In the genomic region with DNA sequence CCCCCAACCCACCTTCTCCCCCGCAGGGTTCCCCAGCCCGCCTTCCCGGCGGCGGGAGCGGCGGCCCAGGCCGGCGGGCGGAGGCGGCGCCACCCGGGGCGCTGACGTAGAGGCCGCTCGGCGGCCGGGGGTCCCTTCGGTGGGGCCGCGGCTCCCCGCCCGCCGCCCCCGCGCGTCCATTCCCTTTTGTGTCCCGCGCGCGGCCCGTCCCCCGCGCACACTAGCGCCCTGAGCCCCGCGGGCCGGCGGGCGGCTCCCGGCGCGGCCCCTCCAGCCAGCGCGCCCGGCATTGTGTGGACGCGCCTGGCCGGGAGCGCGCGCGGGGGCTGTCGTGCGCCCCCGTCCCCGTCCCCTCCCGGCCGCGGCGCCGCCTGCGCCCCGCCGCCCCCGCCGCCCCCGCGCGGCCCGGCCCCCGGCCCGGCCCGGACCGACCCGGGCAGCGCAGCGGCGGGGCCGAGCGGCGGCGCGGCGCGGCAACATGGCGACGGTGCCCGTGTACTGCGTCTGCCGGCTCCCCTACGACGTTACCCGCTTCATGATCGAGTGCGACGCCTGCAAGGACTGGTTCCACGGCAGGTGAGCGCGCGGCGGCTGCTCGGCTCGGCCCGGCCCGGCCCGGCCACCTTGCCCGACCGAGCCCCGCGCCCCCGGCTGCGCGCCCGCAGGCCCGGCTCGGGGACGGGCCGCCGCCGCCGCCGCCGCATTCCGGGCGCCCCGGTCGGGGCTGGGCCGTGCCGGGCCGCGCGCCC, we compare ENCODE assay signal across 8 cellular contexts. TPM values are rescaled to one million over a fixed set of nuclear protein-coding genes. Genes with fewer than 3 reads are reported as not detected.
DNase-seq lines count a peak whose midpoint lies in the region; ATAC-seq and TF ChIP-seq lines count a peak whose summit lies in the region.

TSS of gene PHF2 (plus strand) at position 289 of the 749 bp plus-strand sequence. CDS start at position 479, 190 bp downstream.

- H3K36me3 Mint-ChIP-seq in WTC11 (no peaks in the 10 kb centered on the region), endodermal cell (ENCODE audit: low read depth) (peaks cover under 1% of the 10 kb centered on the region)

- H3K27me3 ChIP-seq in endodermal cell (ENCODE audit: control insufficient read depth, insufficient read depth, low read length, poor library complexity, severe bottlenecking) (no peaks in the 10 kb centered on the region), testis (no peaks in the 10 kb centered on the region)

- no peak within 1 kb of the TSS for H3K27ac ChIP-seq in endodermal cell (ENCODE audit: low read depth, low read length)
- H3K27ac ChIP-seq in testis: peak within 1 kb of the TSS; percentile 91 to 93

- H3K27me3 Mint-ChIP-seq in WTC11 (ENCODE audit: low read depth): peaks cover 15% of the 10 kb centered on the region
- peaks cover 12% of the 10 kb centered on the region for H3K27me3 Mint-ChIP-seq in endodermal cell (ENCODE audit: insufficient read depth)

- H3K4me1 ChIP-seq in endodermal cell (ENCODE audit: control insufficient read depth, insufficient read depth, low read length) (peaks cover 7% of the 10 kb centered on the region), testis (peaks cover 20% of the 10 kb centered on the region)

- no peak for TF ChIP-seq POLR2A in testis (IDR thresholded peaks at IDR 0.05)

- peaks cover 37% of the 10 kb centered on the region for H3K4me1 Mint-ChIP-seq in WTC11
- H3K4me1 Mint-ChIP-seq in endodermal cell: peaks cover 25% of the 10 kb centered on the region

- peak; percentile 35 for ATAC-seq in HG03442 (IDR thresholded peaks at IDR 0.05; ENCODE audit: unreplicated experiment)
- peak; percentile 14 for ATAC-seq in WTC11

- intact Hi-C loops in testis (cut with DNase I; ENCODE audit: low total_unique reads): no loop called here

- H3K9me3 ChIP-seq in endodermal cell (ENCODE audit: control insufficient read depth, low read length) (peaks cover 8% of the 10 kb centered on the region), testis (no peaks in the 10 kb centered on the region)

- H3K9me3 Mint-ChIP-seq in WTC11 (peaks cover under 1% of the 10 kb centered on the region; the same call in 1 of the 2 replicates), endodermal cell (peaks cover 5% of the 10 kb centered on the region)

- CTCF ChIA-PET in WTC11 (lab: Charles Lee): interaction anchor here (0.8 to 2.4 kb wide), 4 partner anchors 10 to 422 kb away, joined by 3 to 17 read pairs (median 8); no protein-coding TSS in a partner anchor

- H3K27ac Mint-ChIP-seq in WTC11: no peak within 1 kb of the TSS
- H3K27ac Mint-ChIP-seq in endodermal cell: peak within 1 kb of the TSS; percentile 87

- H3K4me3 ChIP-seq in endodermal cell (ENCODE audit: low read length) (peak within 1 kb of the TSS; percentile 88), testis (peak within 1 kb of the TSS; percentile 74 to 82)

- POLR2A ChIA-PET in WTC11 (lab: Charles Lee): no interaction called here

- H3K9ac ChIP-seq in endodermal cell (ENCODE audit: extremely low read depth, low read length, poor library complexity, severe bottlenecking): peak within 1 kb of the TSS; percentile 53

- TF ChIP-seq CTCF in WTC11 (IDR thresholded peaks at IDR 0.05): no peak
- no peak for TF ChIP-seq CTCF in endodermal cell (conservative IDR thresholded peaks at IDR 0.05)
- TF ChIP-seq CTCF in testis (IDR thresholded peaks at IDR 0.05): no peak

- DNase-seq in NCI-H146 (lab: John Stamatoyannopoulos, UW) (peak; percentile 21), NCI-H146 treated with DMSO at 0.1 percent for 48 hours (lab: John Stamatoyannopoulos, UW; ENCODE audit: unreplicated experiment) (no peak), WTC11 (ENCODE audit: low spot score) (no peak), endodermal cell (peak; percentile 65), midbrain (lab: John Stamatoyannopoulos, UW) (peak; percentile 36), testis (peak; percentile 20), SKM-1 treated with dmso at 0.1 percent for 144 hours (lab: John Stamatoyannopoulos, UW; ENCODE audit: unreplicated experiment) (no peak)

- no peaks in the 10 kb centered on the region for H3K36me3 ChIP-seq in endodermal cell (ENCODE audit: control insufficient read depth, insufficient read depth, low read length)
- no peaks in the 10 kb centered on the region for H3K36me3 ChIP-seq in testis (ENCODE audit: low read depth, missing control alignments)

- H3K4me3 Mint-ChIP-seq in WTC11 (peak within 1 kb of the TSS; percentile 84), endodermal cell (peak within 1 kb of the TSS; percentile 82)

- 0% methylated on average over 12 to 134 of the region's 134 CpGs for WGBS in endodermal cell (ENCODE audit: insufficient coverage in 1 of 2, insufficient read length in 1 of 2), 2 experiments
- 0 to 1% methylated on average over 14 to 74 of the region's 134 CpGs for WGBS in testis, 2 donors

TF ChIP-seq in WTC11, 78 proteins besides CTCF, POLR2A, EP300 and RAD21:
- TF ChIP-seq ZNF532 (CRISPR knock-in tag; IDR thresholded peaks at IDR 0.05; ENCODE audit: borderline replicate concordance) (no peak), ZNF219 (CRISPR knock-in tag; IDR thresholded peaks at IDR 0.05; ENCODE audit: borderline replicate concordance) (no peak), ZNF416 (CRISPR knock-in tag; IDR thresholded peaks at IDR 0.05) (no peak), ZNF317 (CRISPR knock-in tag; IDR thresholded peaks at IDR 0.05; ENCODE audit: borderline replicate concordance, low read depth) (no peak)
- TF ChIP-seq, protein P1, sequence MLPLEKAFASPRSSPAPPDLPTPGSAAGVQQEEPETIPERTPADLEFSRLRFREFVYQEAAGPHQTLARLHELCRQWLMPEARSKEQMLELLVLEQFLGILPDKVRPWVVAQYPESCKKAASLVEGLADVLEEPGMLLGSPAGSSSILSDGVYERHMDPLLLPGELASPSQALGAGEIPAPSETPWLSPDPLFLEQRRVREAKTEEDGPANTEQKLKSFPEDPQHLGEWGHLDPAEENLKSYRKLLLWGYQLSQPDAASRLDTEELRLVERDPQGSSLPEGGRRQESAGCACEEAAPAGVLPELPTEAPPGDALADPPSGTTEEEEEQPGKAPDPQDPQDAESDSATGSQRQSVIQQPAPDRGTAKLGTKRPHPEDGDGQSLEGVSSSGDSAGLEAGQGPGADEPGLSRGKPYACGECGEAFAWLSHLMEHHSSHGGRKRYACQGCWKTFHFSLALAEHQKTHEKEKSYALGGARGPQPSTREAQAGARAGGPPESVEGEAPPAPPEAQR (CRISPR knock-in tag; IDR thresholded peaks at IDR 0.05): no peak

RNA-seq across cellular contexts. Expression of gene PHF2, which starts in this region (rescaled TPM):
- 9.8 to 11.6 TPM (median 10.6 TPM) in 3 replicates for total RNA-seq in WTC11 (2021)
- total RNA-seq in endodermal cell: 10 to 100 TPM; 17.1 to 20.2 TPM
- 21.4 TPM for polyA plus RNA-seq in endodermal cell (2013, experiment 1 of 2)
- 21.7 TPM for polyA plus RNA-seq in endodermal cell (2013, experiment 2 of 2)
- 10 to 100 TPM; 19.6 to 20.6 TPM for total RNA-seq in testis
- polyA plus RNA-seq in testis (ENCODE audit: insufficient read depth, low read depth, low replicate concordance): 22.1 TPM

Comparison
In these comparisons a context has a peak if more than half of its experiments do, and no peak if none do; other contexts are left out.
1. DNase-seq: peak in NCI-H146 (single experiment), endodermal cell (single experiment), midbrain (single experiment) and testis (single experiment); none in NCI-H146 treated with DMSO at 0.1 percent for 48 hours (single experiment), WTC11 (single experiment) and SKM-1 treated with dmso at 0.1 percent for 144 hours (single experiment).